ENCODE assay signal across 17 cellular contexts in genomic region chr21:28339403-28339802, GRCh38.
DNase-seq lines count a peak whose midpoint lies in the region; ATAC-seq and TF ChIP-seq lines count a peak whose summit lies in the region.
"Had no signal": no experiment of that assay in that cellular context is flagged by ENCODE, and none has a peak within 500 bp of the region (broad histone marks: within the 10 kb centered on the region; RNA-seq: fewer than 3 reads in every experiment).

No MANE protein-coding gene starts in this region.

- no TSS peak for BruUV-seq in Calu3 (replicated peaks; lab: Mats Ljungman, UMichigan)

- peak overlapping the region in 3 of 4 donors; percentile 3 to 18 (median 15) for H3K27ac ChIP-seq in gastroesophageal sphincter
- H3K27ac ChIP-seq: SJCRH30 had no signal

- H3K27me3 Mint-ChIP-seq in Calu3 (ENCODE audit: unreplicated experiment): no peaks in the 10 kb centered on the region
- H3K27me3 Mint-ChIP-seq: CD4-positive, alpha-beta T cell had no signal

- peak overlapping the region; percentile 15 for H3K4me3 ChIP-seq in BE2C (ENCODE audit: low read depth, low read length)
- H3K4me3 ChIP-seq in gastroesophageal sphincter: no peak overlapping the region
- H3K4me3 ChIP-seq: SJCRH30 had no signal

- H3K27ac Mint-ChIP-seq in Calu3 (ENCODE audit: unreplicated experiment): peak overlapping the region; percentile 13
- H3K27ac Mint-ChIP-seq: CD4-positive, alpha-beta T cell had no signal

- H3K27me3 ChIP-seq in BE2C (no peaks in the 10 kb centered on the region), gastroesophageal sphincter (no peaks in the 10 kb centered on the region)
- H3K27me3 ChIP-seq: SJCRH30 had no signal

- peaks cover 34% of the 10 kb centered on the region for H3K4me1 ChIP-seq in BE2C
- H3K4me1 ChIP-seq in gastroesophageal sphincter: peaks cover 0 to 29% (median 2%) of the 10 kb centered on the region in 3 donors

- CTCF ChIA-PET in Calu3 (lab: Charles Lee): interaction anchor here (2.1 kb wide), 1 partner anchor 406 kb away, joined by 11 read pairs; no protein-coding TSS in a partner anchor

- H3K9me3 Mint-ChIP-seq in Calu3 (ENCODE audit: low read depth, unreplicated experiment): no peaks in the 10 kb centered on the region
- H3K9me3 Mint-ChIP-seq: CD4-positive, alpha-beta T cell; HFFc6 had no signal

- TF ChIP-seq POLR2A in gastroesophageal sphincter (IDR thresholded peaks at IDR 0.05): no peak

- H3K9me3 ChIP-seq in BE2C (no peaks in the 10 kb centered on the region), gastroesophageal sphincter (no peaks in the 10 kb centered on the region)
- H3K9me3 ChIP-seq: SJCRH30 had no signal

- H3K4me1 Mint-ChIP-seq in Calu3 (ENCODE audit: low read depth, unreplicated experiment): peaks cover 14% of the 10 kb centered on the region

- H3K36me3 ChIP-seq in BE2C (no peaks in the 10 kb centered on the region), gastroesophageal sphincter (no peaks in the 10 kb centered on the region)
- H3K36me3 ChIP-seq: SJCRH30 had no signal

- no peak for TF ChIP-seq CTCF in BE2C (IDR thresholded peaks at IDR 0.05; ENCODE audit: low read depth, low read length)
- TF ChIP-seq CTCF in Calu3 (IDR thresholded peaks at IDR 0.05; ENCODE audit: unreplicated experiment): no peak
- no peak for TF ChIP-seq CTCF in gastroesophageal sphincter (IDR thresholded peaks at IDR 0.05)

- 83% methylated on average over 2 to 3 of the region's 3 CpGs for WGBS in gastroesophageal sphincter (ENCODE audit: low coverage in 1 of 2), 2 donors

- H3K4me3 Mint-ChIP-seq in Calu3 (ENCODE audit: low read depth, unreplicated experiment): no peak overlapping the region
- H3K4me3 Mint-ChIP-seq: CD4-positive, alpha-beta T cell; HFFc6 had no signal

- DNase-seq in BE2C (peak; percentile 16), Calu3 (no peak), retina (peak; percentile 4)
- DNase-seq in stimulated activated CD4-positive, alpha-beta T cell treated with anti-CD3 and anti-CD28 coated beads, Interleukin-2, amount 100 ng/mL, for 24 hours: no peak
- no peak for DNase-seq in effector CD4-positive, alpha-beta T cell
- DNase-seq: ACHN; AML-193; CD4-positive, alpha-beta T cell; DMS53; GOT3; HFFc6; NCI-H187; NCI-H69; RPMI8226; SJCRH30 had no signal

- no peaks in the 10 kb centered on the region for H3K36me3 Mint-ChIP-seq in Calu3 (ENCODE audit: insufficient read depth, unreplicated experiment)

- TF ChIP-seq EP300 in gastroesophageal sphincter (IDR thresholded peaks at IDR 0.05): no peak

- intact Hi-C loops in Calu3 (cut with micrococcal nuclease; ENCODE audit: unreplicated experiment): loop anchor here (5.0 kb wide), 3 partner anchors 183 to 637 kb away; no protein-coding TSS in a partner anchor

- ATAC-seq in gastroesophageal sphincter: no peak
- no peak for ATAC-seq in HG03442 (IDR thresholded peaks at IDR 0.05; ENCODE audit: unreplicated experiment)

Comparison
In these comparisons a context has a peak if more than half of its experiments do, and no peak if none do; other contexts are left out.
1. DNase-seq: peak in BE2C (single experiment) and retina (single experiment); none in Calu3 (single experiment), stimulated activated CD4-positive, alpha-beta T cell treated with anti-CD3 and anti-CD28 coated beads, Interleukin-2, amount 100 ng/mL, for 24 hours (0 of 2) and effector CD4-positive, alpha-beta T cell (single experiment).